In the genomic region with DNA sequence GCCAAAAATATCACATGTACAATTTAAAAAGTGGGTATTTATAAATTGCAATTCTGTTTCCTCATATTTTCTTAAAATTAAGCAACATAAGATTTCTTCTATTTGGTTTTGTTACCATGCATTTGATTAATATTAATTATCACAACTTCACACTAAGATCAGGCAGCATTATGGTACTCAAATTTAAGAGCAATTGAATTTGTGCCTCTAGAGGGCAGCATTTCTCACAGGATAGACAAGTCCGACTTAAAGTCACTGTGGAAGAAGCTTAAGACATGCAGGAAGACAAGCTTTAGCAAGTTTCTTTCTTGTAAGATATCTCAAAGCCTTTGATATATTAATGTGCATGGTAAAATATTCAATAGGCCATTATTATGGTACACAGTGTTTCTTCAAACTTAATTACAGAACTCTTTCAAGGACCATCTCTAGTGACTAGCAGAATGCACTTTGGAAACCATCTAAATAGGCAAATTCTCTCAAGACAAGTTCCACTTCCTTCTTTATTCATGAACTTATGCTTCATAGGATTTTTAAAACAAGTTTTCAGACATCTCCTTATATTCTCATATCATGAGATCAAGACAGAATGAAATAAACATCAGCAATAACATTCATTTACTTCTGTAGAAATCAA, we compare ENCODE assay signal across 8 cellular contexts. TPM values are rescaled to one million over a fixed set of nuclear protein-coding genes. Genes with fewer than 3 reads are reported as not detected.
A peak's percentile ranks its signal among the peaks of the same experiment; 100 is the strongest.
DNase-seq lines count a peak whose midpoint lies in the region; ATAC-seq and TF ChIP-seq lines count a peak whose summit lies in the region.

No MANE protein-coding gene starts in this region.

- no peak overlapping the region for H3K4me3 Mint-ChIP-seq in Calu3 (ENCODE audit: low read depth, unreplicated experiment)

- ATAC-seq in GM19324 (IDR thresholded peaks at IDR 0.05; ENCODE audit: low FRiP score, unreplicated experiment) (peak; percentile 48), HG03457 (IDR thresholded peaks at IDR 0.05; ENCODE audit: unreplicated experiment) (peak; percentile 38), HG03025 (IDR thresholded peaks at IDR 0.05; ENCODE audit: low FRiP score, unreplicated experiment) (no peak)

- H3K27ac Mint-ChIP-seq in Calu3 (ENCODE audit: unreplicated experiment): no peak overlapping the region

- intact Hi-C loops in Calu3 (cut with micrococcal nuclease; ENCODE audit: unreplicated experiment): loop anchor here (1.0 to 10.0 kb wide), 4 partner anchors 39 to 236 kb away; no protein-coding TSS in a partner anchor

- no peaks in the 10 kb centered on the region for H3K27me3 Mint-ChIP-seq in Calu3 (ENCODE audit: unreplicated experiment)

- H3K9me3 Mint-ChIP-seq in Calu3 (ENCODE audit: low read depth, unreplicated experiment): no peaks in the 10 kb centered on the region

- TF ChIP-seq CTCF in Calu3 (IDR thresholded peaks at IDR 0.05; ENCODE audit: unreplicated experiment) (peak; percentile 43), fibroblast of the aortic adventitia (IDR thresholded peaks at IDR 0.05; ENCODE audit: insufficient read depth, low read length) (peak; percentile 72)

- no TSS peak for BruUV-seq in Calu3 (replicated peaks; lab: Mats Ljungman, UMichigan)

- DNase-seq in Calu3 (peak; percentile 58), NCI-H748 treated with DMSO at 0.1 percent for 48 hours (lab: John Stamatoyannopoulos, UW) (peak; percentile 35), fibroblast of the aortic adventitia (ENCODE audit: low read depth) (peak; percentile 96), occipital lobe (lab: John Stamatoyannopoulos, UW) (peak; percentile 12)
- peak; percentile 23 for DNase-seq in activated CD8-positive, alpha-beta memory T cell treated with anti-CD3 and anti-CD28 coated beads, Interleukin-2, amount 50 U/mL, for 24 hours (ENCODE audit: extremely low read depth)

- no peak overlapping the region for H3K4me3 ChIP-seq in fibroblast of the aortic adventitia (ENCODE audit: low read depth, low read length)

- peaks cover 17% of the 10 kb centered on the region for H3K4me1 Mint-ChIP-seq in Calu3 (ENCODE audit: low read depth, unreplicated experiment)

- no peaks in the 10 kb centered on the region for H3K36me3 Mint-ChIP-seq in Calu3 (ENCODE audit: insufficient read depth, unreplicated experiment)

- CTCF ChIA-PET in Calu3 (lab: Charles Lee): interaction anchor here (0.7 to 1.4 kb wide), 8 partner anchors 15 to 143 kb away, joined by 3 to 8 read pairs (median 4); a partner anchor contains a TSS

RNA-seq across cellular contexts. Expression of a gene that starts 35.0 kb away (rescaled TPM):
- total RNA-seq in Calu3 (2022) (38.7 and 45.1 TPM in 2 replicates), fibroblast of the aortic adventitia (ENCODE audit: low replicate concordance) (59.7 and 77.0 TPM in 2 replicates), occipital lobe (285 TPM)

Comparison
In these comparisons a context has a peak if more than half of its experiments do, and no peak if none do; other contexts are left out.
1. DNase-seq: peak in every context shown above with its lines; median percentile 96 in fibroblast of the aortic adventitia; 58 in Calu3; 35 in NCI-H748 treated with DMSO at 0.1 percent for 48 hours; 23 in activated CD8-positive, alpha-beta memory T cell treated with anti-CD3 and anti-CD28 coated beads, Interleukin-2, amount 50 U/mL, for 24 hours; 12 in occipital lobe.